ENCODE assay signal across 25 cellular contexts in genomic region chr11:2206291-2206690, GRCh38. TPM values are rescaled to one million over a fixed set of nuclear protein-coding genes. Genes with fewer than 3 reads are reported as not detected.
DNase-seq lines count a peak whose midpoint lies in the region; ATAC-seq and TF ChIP-seq lines count a peak whose summit lies in the region.
"Had no signal": no experiment of that assay in that cellular context is flagged by ENCODE, and none has a peak within 500 bp of the region (broad histone marks: within the 10 kb centered on the region; RNA-seq: fewer than 3 reads in every experiment).

No MANE protein-coding gene starts in this region.

- no peaks in the 10 kb centered on the region for H3K27me3 Mint-ChIP-seq in activated CD8-positive, alpha-beta T cell treated with anti-CD3 and anti-CD28 coated beads for 36 hours
- H3K27me3 Mint-ChIP-seq in activated CD8-positive, alpha-beta T cell treated with anti-CD3 and anti-CD28 coated beads, Interleukin-2, amount 10 ng/mL, durations not matched to agents 7 days and 5 days (ENCODE audit: low read depth) = no peaks in the 10 kb centered on the region

- POLR2A ChIA-PET in activated CD8-positive, alpha-beta T cell treated with anti-CD3 and anti-CD28 coated beads for 36 hours (lab: Charles Lee) = interaction anchor here (0.6 kb wide), 1 partner anchor 715 kb away, joined by 3 read pairs; no protein-coding TSS in a partner anchor
- POLR2A ChIA-PET in activated CD8-positive, alpha-beta T cell treated with anti-CD3 and anti-CD28 coated beads, Interleukin-2, amount 10 ng/mL, durations not matched to agents 7 days and 5 days (lab: Charles Lee) = no interaction called here

- H3K27me3 ChIP-seq in Peyer's patch (no peaks in the 10 kb centered on the region), spleen (replicated peaks in 1 of 7) (peaks cover 0 to 33% (median 0%) of the 10 kb centered on the region in 7 donors)
- H3K27me3 ChIP-seq: BE2C had no signal

- no peaks in the 10 kb centered on the region for H3K9me3 Mint-ChIP-seq in activated CD8-positive, alpha-beta T cell treated with anti-CD3 and anti-CD28 coated beads for 36 hours
- H3K9me3 Mint-ChIP-seq in activated CD8-positive, alpha-beta T cell treated with anti-CD3 and anti-CD28 coated beads, Interleukin-2, amount 10 ng/mL, durations not matched to agents 7 days and 5 days (ENCODE audit: insufficient read depth) = no peaks in the 10 kb centered on the region
- H3K9me3 Mint-ChIP-seq: stimulated activated naive CD8-positive, alpha-beta T cell treated with anti-CD3 and anti-CD28 coated beads, Interleukin-15, amount 100 ng/mL, for 72 hours had no signal

- no peak overlapping the region for H3K27ac Mint-ChIP-seq in activated CD8-positive, alpha-beta T cell treated with anti-CD3 and anti-CD28 coated beads for 36 hours
- H3K27ac Mint-ChIP-seq in activated CD8-positive, alpha-beta T cell treated with anti-CD3 and anti-CD28 coated beads, Interleukin-2, amount 10 ng/mL, durations not matched to agents 7 days and 5 days = no peak overlapping the region
- H3K27ac Mint-ChIP-seq: stimulated activated naive CD8-positive, alpha-beta T cell treated with anti-CD3 and anti-CD28 coated beads, Interleukin-15, amount 100 ng/mL, for 72 hours had no signal

- H3K36me3 ChIP-seq in Peyer's patch = no peaks in the 10 kb centered on the region
- no peaks in the 10 kb centered on the region for H3K36me3 ChIP-seq in spleen
- H3K36me3 ChIP-seq: BE2C had no signal

- peak; percentile 0 for DNase-seq in activated CD8-positive, alpha-beta T cell treated with anti-CD3 and anti-CD28 coated beads for 36 hours
- no peak for DNase-seq in activated CD8-positive, alpha-beta T cell treated with anti-CD3 and anti-CD28 coated beads, Interleukin-2, amount 10 ng/mL, durations not matched to agents 7 days and 5 days
- DNase-seq in Peyer's patch = peak in 2 of 3 donors; percentile 37 to 42
- DNase-seq in islet precursor cell = peak; percentile 38
- DNase-seq in spleen = peak; percentile 27
- no peak for DNase-seq in HuH-7 (ENCODE audit: low spot score)
- DNase-seq: amygdala; BE2C; caudate nucleus; COR-L47; foreskin melanocyte; midbrain; NCI-H1417; NCI-H2107; NCI-H510A; stimulated activated CD4-positive, alpha-beta T cell treated with anti-CD3 and anti-CD28 coated beads, Interleukin-4, amount 100 ng/mL, for 24 hours; stimulated activated naive CD8-positive, alpha-beta T cell treated with anti-CD3 and anti-CD28 coated beads, Interleukin-15, amount 100 ng/mL, for 72 hours had no signal

- no peak for ATAC-seq in activated CD8-positive, alpha-beta T cell treated with anti-CD3 and anti-CD28 coated beads for 36 hours
- ATAC-seq in activated CD8-positive, alpha-beta T cell treated with anti-CD3 and anti-CD28 coated beads, Interleukin-2, amount 10 ng/mL, durations not matched to agents 7 days and 5 days = no peak
- no peak for ATAC-seq in GM19328 (IDR thresholded peaks at IDR 0.05; ENCODE audit: unreplicated experiment)
- no peak for ATAC-seq in GM21576 (IDR thresholded peaks at IDR 0.05; ENCODE audit: unreplicated experiment)
- ATAC-seq: SK-N-SH treated with all-trans-retinoic acid at 6 μM for 48 hours; stimulated activated naive CD8-positive, alpha-beta T cell treated with anti-CD3 and anti-CD28 coated beads, Interleukin-15, amount 100 ng/mL, for 72 hours had no signal

- H3K36me3 Mint-ChIP-seq in activated CD8-positive, alpha-beta T cell treated with anti-CD3 and anti-CD28 coated beads for 36 hours (ENCODE audit: low read depth) = no peaks in the 10 kb centered on the region
- H3K36me3 Mint-ChIP-seq in activated CD8-positive, alpha-beta T cell treated with anti-CD3 and anti-CD28 coated beads, Interleukin-2, amount 10 ng/mL, durations not matched to agents 7 days and 5 days (ENCODE audit: low read depth) = no peaks in the 10 kb centered on the region

- no peak for TF ChIP-seq CTCF in activated CD8-positive, alpha-beta T cell treated with anti-CD3 and anti-CD28 coated beads for 36 hours (IDR thresholded peaks at IDR 0.05)
- TF ChIP-seq CTCF in Peyer's patch (IDR thresholded peaks at IDR 0.05) (no peak), spleen (IDR thresholded peaks at IDR 0.05 in 8 of 11, conservative IDR thresholded peaks at IDR 0.05 in 3 of 11) (no peak)

- CTCF ChIA-PET in activated CD8-positive, alpha-beta T cell treated with anti-CD3 and anti-CD28 coated beads for 36 hours (lab: Charles Lee) = interaction anchor here (1.4 kb wide), 1 partner anchor 11 kb away, joined by 3 read pairs; no protein-coding TSS in a partner anchor
- CTCF ChIA-PET in activated CD8-positive, alpha-beta T cell treated with anti-CD3 and anti-CD28 coated beads, Interleukin-2, amount 10 ng/mL, durations not matched to agents 7 days and 5 days (lab: Charles Lee) = no interaction called here

- H3K4me3 ChIP-seq in Peyer's patch (no peak overlapping the region), spleen (no peak overlapping the region)

- no peak for TF ChIP-seq POLR2A in Peyer's patch (IDR thresholded peaks at IDR 0.05)
- no peak for TF ChIP-seq POLR2A in spleen (IDR thresholded peaks at IDR 0.05)

- H3K9me3 ChIP-seq in Peyer's patch (peaks cover 0 to 4% (median 0%) of the 10 kb centered on the region in 4 donors), spleen (peaks cover 0 to 4% (median 0%) of the 10 kb centered on the region in 8 donors)
- H3K9me3 ChIP-seq: BE2C had no signal

- no peak overlapping the region for H3K4me3 Mint-ChIP-seq in activated CD8-positive, alpha-beta T cell treated with anti-CD3 and anti-CD28 coated beads for 36 hours
- no peak overlapping the region for H3K4me3 Mint-ChIP-seq in activated CD8-positive, alpha-beta T cell treated with anti-CD3 and anti-CD28 coated beads, Interleukin-2, amount 10 ng/mL, durations not matched to agents 7 days and 5 days
- H3K4me3 Mint-ChIP-seq: stimulated activated naive CD8-positive, alpha-beta T cell treated with anti-CD3 and anti-CD28 coated beads, Interleukin-15, amount 100 ng/mL, for 72 hours had no signal

- WGBS in spleen, 5 donors = 79 to 88% (median 84%) methylated on average over 6 to 9 of the region's 9 CpGs

- intact Hi-C loops in activated CD8-positive, alpha-beta T cell treated with anti-CD3 and anti-CD28 coated beads for 36 hours (cut with micrococcal nuclease) = no loop called here
- intact Hi-C loops in spleen (cut with DNase I; ENCODE audit: low total_unique reads) = no loop called here

- peaks cover 0 to 40% (median 0%) of the 10 kb centered on the region in 4 donors for H3K4me1 ChIP-seq in Peyer's patch
- no peaks in the 10 kb centered on the region for H3K4me1 ChIP-seq in spleen
- H3K4me1 ChIP-seq: BE2C had no signal

- H3K4me1 Mint-ChIP-seq in activated CD8-positive, alpha-beta T cell treated with anti-CD3 and anti-CD28 coated beads for 36 hours (ENCODE audit: low read depth) = no peaks in the 10 kb centered on the region
- no peaks in the 10 kb centered on the region for H3K4me1 Mint-ChIP-seq in activated CD8-positive, alpha-beta T cell treated with anti-CD3 and anti-CD28 coated beads, Interleukin-2, amount 10 ng/mL, durations not matched to agents 7 days and 5 days (ENCODE audit: low read depth)
- H3K4me1 Mint-ChIP-seq: stimulated activated naive CD8-positive, alpha-beta T cell treated with anti-CD3 and anti-CD28 coated beads, Interleukin-15, amount 100 ng/mL, for 72 hours had no signal

- no peak overlapping the region for H3K27ac ChIP-seq in Peyer's patch
- H3K27ac ChIP-seq in spleen = no peak overlapping the region

RNA-seq across cellular contexts. Expression of gene TH, which starts 34.7 kb away (rescaled TPM):
- not detected for total RNA-seq in activated CD8-positive, alpha-beta T cell treated with anti-CD3 and anti-CD28 coated beads for 36 hours
- not detected for total RNA-seq in activated CD8-positive, alpha-beta T cell treated with anti-CD3 and anti-CD28 coated beads, Interleukin-2, amount 10 ng/mL, durations not matched to agents 7 days and 5 days
- total RNA-seq in Peyer's patch (1 to 10 TPM in 1 of 4 donors, not detected in 3; 1.7 TPM), spleen (1 to 10 TPM in 1 of 7 donors, not detected in 6; 1.0 TPM)
- polyA plus RNA-seq in spleen = under 1 TPM; 0.13 to 0.38 (median 0.15) TPM
- total RNA-seq: Daoy, kidney epithelial cell, pulmonary artery endothelial cell had no signal

RNA-seq across cellular contexts. Expression of gene INS, which starts 45.3 kb away (rescaled TPM):
- not detected for total RNA-seq in activated CD8-positive, alpha-beta T cell treated with anti-CD3 and anti-CD28 coated beads for 36 hours
- total RNA-seq in activated CD8-positive, alpha-beta T cell treated with anti-CD3 and anti-CD28 coated beads, Interleukin-2, amount 10 ng/mL, durations not matched to agents 7 days and 5 days = not detected
- total RNA-seq in Peyer's patch = not detected
- 1 to 10 TPM in 2 of 7 donors, not detected in 5; 1.3 to 1.5 TPM for total RNA-seq in spleen
- polyA plus RNA-seq in spleen = 1 to 10 TPM; 1.3 to 2.4 (median 1.9) TPM
- total RNA-seq: Daoy, kidney epithelial cell, pulmonary artery endothelial cell, urinary bladder had no signal
- polyA plus RNA-seq: neural cell had no signal

Comparison
In these comparisons a context has a peak if more than half of its experiments do, and no peak if none do; other contexts are left out.
1. DNase-seq: peak in activated CD8-positive, alpha-beta T cell treated with anti-CD3 and anti-CD28 coated beads for 36 hours (single experiment), Peyer's patch (2 of 3), islet precursor cell (single experiment) and spleen (single experiment); none in activated CD8-positive, alpha-beta T cell treated with anti-CD3 and anti-CD28 coated beads, Interleukin-2, amount 10 ng/mL, durations not matched to agents 7 days and 5 days (single experiment) and HuH-7 (single experiment).